Comparison of ENCODE assay signal across 23 cellular contexts in the genomic region with DNA sequence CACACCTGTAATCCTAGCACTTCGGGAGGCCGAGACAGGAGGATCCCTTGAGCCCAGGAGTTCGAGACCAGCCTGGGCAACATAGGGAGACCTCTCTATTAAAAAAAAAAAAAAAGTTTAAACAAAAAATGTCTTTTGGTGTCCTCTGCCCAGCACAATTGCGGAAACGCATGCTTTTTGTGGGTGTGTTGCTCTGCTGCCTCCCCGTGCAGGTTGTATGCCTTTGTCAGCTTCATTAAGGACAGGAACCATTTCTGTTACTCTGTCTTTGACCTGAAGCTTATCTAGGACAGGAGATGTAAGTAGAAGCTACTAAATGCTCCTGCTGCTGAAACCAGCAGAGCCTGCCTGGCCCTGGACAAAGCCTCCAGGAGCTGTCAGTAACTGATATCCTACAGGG. TPM values are rescaled to one million over a fixed set of nuclear protein-coding genes. Genes with fewer than 3 reads are reported as not detected.
"Had no signal": no experiment of that assay in that cellular context is flagged by ENCODE, and none has a peak within 500 bp of the region (broad histone marks: within the 10 kb centered on the region; RNA-seq: fewer than 3 reads in every experiment).

No MANE protein-coding gene starts in this region.

- DNase-seq: activated CD4-positive, alpha-beta T cell treated with anti-CD3 and anti-CD28 coated beads, Interleukin-2, amount 10 ng/mL, durations not matched to agents 24 days and 14 days; activated CD8-positive, alpha-beta T cell treated with anti-CD3 and anti-CD28 coated beads for 36 hours; activated naive CD4-positive, alpha-beta T cell treated with Interleukin-2 at 50 U/mL for 16 hours; activated naive CD8-positive, alpha-beta T cell treated with anti-CD3 and anti-CD28 coated beads, Interleukin-2, amount 10 ng/mL, durations not matched to agents 7 days and 5 days; activated T-cell treated with anti-CD3 and anti-CD28 coated beads, Interleukin-2, amount 50 U/mL, for 24 hours; amygdala; caudate nucleus; colonic mucosa; foreskin melanocyte; glutamatergic neuron; kidney; mucosa of descending colon; naive thymus-derived CD4-positive, alpha-beta T cell; stimulated activated naive CD8-positive, alpha-beta T cell treated with anti-CD3 and anti-CD28 coated beads, Interleukin-15, amount 100 ng/mL, for 72 hours; T-helper 1 cell; T-helper 9 cell; transverse colon had no signal

- H3K4me1 Mint-ChIP-seq: activated naive CD8-positive, alpha-beta T cell treated with anti-CD3 and anti-CD28 coated beads, Interleukin-2, amount 10 ng/mL, durations not matched to agents 7 days and 5 days had no signal

- H3K27me3 Mint-ChIP-seq: activated CD4-positive, alpha-beta T cell treated with anti-CD3 and anti-CD28 coated beads, Interleukin-2, amount 10 ng/mL, durations not matched to agents 24 days and 14 days; activated CD8-positive, alpha-beta T cell treated with anti-CD3 and anti-CD28 coated beads for 36 hours; activated T-cell treated with anti-CD3 and anti-CD28 coated beads, Interleukin-2, amount 50 U/mL, for 24 hours; stimulated activated naive CD8-positive, alpha-beta T cell treated with anti-CD3 and anti-CD28 coated beads, Interleukin-15, amount 100 ng/mL, for 72 hours had no signal

- H3K4me1 ChIP-seq: colonic mucosa, transverse colon had no signal

- H3K9me3 Mint-ChIP-seq: activated CD4-positive, alpha-beta T cell treated with anti-CD3 and anti-CD28 coated beads, Interleukin-2, amount 10 ng/mL, durations not matched to agents 24 days and 14 days; activated CD8-positive, alpha-beta T cell treated with anti-CD3 and anti-CD28 coated beads for 36 hours; activated naive CD8-positive, alpha-beta T cell treated with anti-CD3 and anti-CD28 coated beads, Interleukin-2, amount 10 ng/mL, durations not matched to agents 7 days and 5 days; activated T-cell treated with anti-CD3 and anti-CD28 coated beads, Interleukin-2, amount 50 U/mL, for 24 hours; stimulated activated naive CD8-positive, alpha-beta T cell treated with anti-CD3 and anti-CD28 coated beads, Interleukin-15, amount 100 ng/mL, for 72 hours had no signal

- H3K9me3 ChIP-seq: colonic mucosa, sigmoid colon, suprapubic skin, transverse colon had no signal

- H3K27ac ChIP-seq: colonic mucosa, suprapubic skin, transverse colon had no signal

- H3K4me3 Mint-ChIP-seq: activated CD4-positive, alpha-beta T cell treated with anti-CD3 and anti-CD28 coated beads, Interleukin-2, amount 10 ng/mL, durations not matched to agents 24 days and 14 days; activated CD8-positive, alpha-beta T cell treated with anti-CD3 and anti-CD28 coated beads for 36 hours; activated naive CD8-positive, alpha-beta T cell treated with anti-CD3 and anti-CD28 coated beads, Interleukin-2, amount 10 ng/mL, durations not matched to agents 7 days and 5 days; activated T-cell treated with anti-CD3 and anti-CD28 coated beads, Interleukin-2, amount 50 U/mL, for 24 hours; naive thymus-derived CD4-positive, alpha-beta T cell; stimulated activated naive CD8-positive, alpha-beta T cell treated with anti-CD3 and anti-CD28 coated beads, Interleukin-15, amount 100 ng/mL, for 72 hours had no signal

- H3K4me3 ChIP-seq: colonic mucosa, mucosa of descending colon, sigmoid colon, suprapubic skin, transverse colon had no signal

- H3K27ac Mint-ChIP-seq: activated CD4-positive, alpha-beta T cell treated with anti-CD3 and anti-CD28 coated beads, Interleukin-2, amount 10 ng/mL, durations not matched to agents 24 days and 14 days; activated CD8-positive, alpha-beta T cell treated with anti-CD3 and anti-CD28 coated beads for 36 hours; activated T-cell treated with anti-CD3 and anti-CD28 coated beads, Interleukin-2, amount 50 U/mL, for 24 hours; activated T-helper 2 cell treated with anti-CD3 and anti-CD28 coated beads, Interferon-gamma antibody, Interleukin-2, Interleukin-4, amounts not matched to agents 10 μg/mL and 5 μg/mL and 100 μg/mL, durations not matched to agents 14 hours and 24 hours and 36 hours had no signal

- H3K36me3 ChIP-seq: colonic mucosa, sigmoid colon, suprapubic skin, transverse colon had no signal

- ATAC-seq: activated CD8-positive, alpha-beta T cell treated with anti-CD3 and anti-CD28 coated beads for 36 hours; left lobe of liver; mucosa of descending colon; naive thymus-derived CD4-positive, alpha-beta T cell; stimulated activated naive CD8-positive, alpha-beta T cell treated with anti-CD3 and anti-CD28 coated beads, Interleukin-15, amount 100 ng/mL, for 72 hours had no signal

- H3K36me3 Mint-ChIP-seq: activated naive CD8-positive, alpha-beta T cell treated with anti-CD3 and anti-CD28 coated beads, Interleukin-2, amount 10 ng/mL, durations not matched to agents 7 days and 5 days; naive thymus-derived CD4-positive, alpha-beta T cell had no signal

- H3K27me3 ChIP-seq: colonic mucosa, sigmoid colon, suprapubic skin, transverse colon had no signal

RNA-seq across cellular contexts. Expression of gene ANKRD2, which starts 21.3 kb away (rescaled TPM):
- total RNA-seq: activated CD4-positive, alpha-beta T cell treated with anti-CD3 and anti-CD28 coated beads, Interleukin-2, amount 10 ng/mL, durations not matched to agents 24 days and 14 days; activated CD8-positive, alpha-beta T cell treated with anti-CD3 and anti-CD28 coated beads for 36 hours; left lobe of liver; osteocyte; transverse colon had no signal

RNA-seq across cellular contexts. Expression of gene HOGA1, which starts 32.9 kb away (rescaled TPM):
- total RNA-seq: activated CD4-positive, alpha-beta T cell treated with anti-CD3 and anti-CD28 coated beads, Interleukin-2, amount 10 ng/mL, durations not matched to agents 24 days and 14 days; activated CD8-positive, alpha-beta T cell treated with anti-CD3 and anti-CD28 coated beads for 36 hours; activated naive CD8-positive, alpha-beta T cell treated with anti-CD3 and anti-CD28 coated beads, Interleukin-2, amount 10 ng/mL, durations not matched to agents 7 days and 5 days; activated T-helper 2 cell treated with anti-CD3 and anti-CD28 coated beads, Interferon-gamma antibody, Interleukin-2, Interleukin-4, amounts not matched to agents 10 μg/mL and 5 μg/mL and 100 μg/mL, durations not matched to agents 14 hours and 24 hours and 36 hours; naive thymus-derived CD4-positive, alpha-beta T cell; osteocyte; transverse colon had no signal

RNA-seq across cellular contexts. Expression of gene C10orf62, which starts 38.2 kb away (rescaled TPM):
- total RNA-seq: activated CD4-positive, alpha-beta T cell treated with anti-CD3 and anti-CD28 coated beads, Interleukin-2, amount 10 ng/mL, durations not matched to agents 24 days and 14 days; activated CD8-positive, alpha-beta T cell treated with anti-CD3 and anti-CD28 coated beads for 36 hours; activated naive CD8-positive, alpha-beta T cell treated with anti-CD3 and anti-CD28 coated beads, Interleukin-2, amount 10 ng/mL, durations not matched to agents 7 days and 5 days; activated T-helper 2 cell treated with anti-CD3 and anti-CD28 coated beads, Interferon-gamma antibody, Interleukin-2, Interleukin-4, amounts not matched to agents 10 μg/mL and 5 μg/mL and 100 μg/mL, durations not matched to agents 14 hours and 24 hours and 36 hours; colonic mucosa; mucosa of descending colon; naive thymus-derived CD4-positive, alpha-beta T cell; osteocyte; pulmonary artery endothelial cell; sigmoid colon; suprapubic skin; transverse colon had no signal
